ENCODE assay signal across 1 cellular context in genomic region chr10:101354584-101355070, GRCh38.
A peak's percentile ranks its signal among the peaks of the same experiment; 100 is the strongest.
TF ChIP-seq lines count a peak whose summit lies in the region.

No MANE protein-coding gene starts in this region.

TF ChIP-seq in HEK293, 187 proteins besides CTCF, POLR2A, EP300 and RAD21 (continued from another document):
- TF ChIP-seq ZNF645 (tag by site-specific recombination; IDR thresholded peaks at IDR 0.05) (no peak), ZNF629 (tag by site-specific recombination; IDR thresholded peaks at IDR 0.05) (no peak), ZNF658 (tag by site-specific recombination; IDR thresholded peaks at IDR 0.05) (no peak), TSHZ1 (tag by site-specific recombination; IDR thresholded peaks at IDR 0.05; ENCODE audit: borderline replicate concordance) (peak; percentile 43; the same call in 1 of the 2 replicates), KLF1 (tag by site-specific recombination; IDR thresholded peaks at IDR 0.05) (peak; percentile 91), ZNF341 (tag by site-specific recombination; IDR thresholded peaks at IDR 0.05; ENCODE audit: low read depth) (peak; percentile 75), ZNF600 (tag by site-specific recombination; IDR thresholded peaks at IDR 0.05) (peak; percentile 37; the same call in 1 of the 2 replicates), ZNF324 (tag by site-specific recombination; IDR thresholded peaks at IDR 0.05) (peak; percentile 87), YY1 (tag by site-specific recombination; IDR thresholded peaks at IDR 0.05) (no peak)
